ENCODE assay signal across 1 cellular context in genomic region chr7:66681491-66682349, GRCh38.
TF ChIP-seq lines count a peak whose summit lies in the region.

No MANE protein-coding gene starts in this region.

TF ChIP-seq in K562, 482 proteins besides CTCF, POLR2A, EP300 and RAD21 (continued from another document and continues in another):
- TF ChIP-seq DLX4 (CRISPR knock-in tag; IDR thresholded peaks at IDR 0.05) (no peak), ILK (tag; IDR thresholded peaks at IDR 0.05; ENCODE audit: borderline replicate concordance, low read depth) (no peak), CREM (IDR thresholded peaks at IDR 0.05; ENCODE audit: low read depth) (peak; percentile 97), ZFX (CRISPR knock-in tag; IDR thresholded peaks at IDR 0.05) (peak; percentile 84), RREB1 (CRISPR knock-in tag; IDR thresholded peaks at IDR 0.05) (0 out of 2 replicates have a peak, but pooled peaks have one; percentile 18), ZBTB40 (IDR thresholded peaks at IDR 0.05) (peak; percentile 93), ZBTB40 (CRISPR knock-in tag; IDR thresholded peaks at IDR 0.05) (no peak), ZBTB49 (CRISPR knock-in tag; IDR thresholded peaks at IDR 0.05; ENCODE audit: borderline replicate concordance) (no peak), ZNF707 (CRISPR knock-in tag; conservative IDR thresholded peaks at IDR 0.05) (no peak), KAT8 (IDR thresholded peaks at IDR 0.05; ENCODE audit: low read depth) (0 out of 2 replicates have a peak, but pooled peaks have one; percentile 33), SREBF2 (CRISPR knock-in tag; IDR thresholded peaks at IDR 0.05) (no peak), HDAC3 (IDR thresholded peaks at IDR 0.05; ENCODE audit: borderline replicate concordance, partially characterized antibody) (no peak), NCOA1 (IDR thresholded peaks at IDR 0.05; ENCODE audit: low read depth) (peak; percentile 24; the same call in 1 of the 2 replicates), ZNF436 (CRISPR knock-in tag; IDR thresholded peaks at IDR 0.05) (no peak; the same call in 1 of the 2 replicates), XRCC3 (IDR thresholded peaks at IDR 0.05) (no peak), SMAD1 (IDR thresholded peaks at IDR 0.05; ENCODE audit: low read depth, low read length, partially characterized antibody) (no peak), RAD51 (IDR thresholded peaks at IDR 0.05; ENCODE audit: borderline replicate concordance, low read depth) (no peak), BRF2 (IDR thresholded peaks at IDR 0.05; ENCODE audit: borderline replicate concordance, insufficient read depth, insufficient read length) (no peak), ZNF830 (CRISPR knock-in tag; IDR thresholded peaks at IDR 0.05) (no peak), FOXK1 (CRISPR knock-in tag; IDR thresholded peaks at IDR 0.05; ENCODE audit: borderline replicate concordance) (0 out of 2 replicates have a peak, but pooled peaks have one; percentile 18), U2AF1 (optimal IDR thresholded peaks at IDR 0.05; ENCODE audit: low read depth, low read length) (peak; percentile 80), DEAF1 (CRISPR knock-in tag; IDR thresholded peaks at IDR 0.05) (0 out of 2 replicates have a peak, but pooled peaks have one; percentile 7), FOXA3 (CRISPR knock-in tag; conservative IDR thresholded peaks at IDR 0.05 in 1 of 2, IDR thresholded peaks at IDR 0.05 in 1 of 2) (peak in 1 of 2 experiments; percentile 25; a peak in 1 of 4 replicates), SP1 (CRISPR knock-in tag; IDR thresholded peaks at IDR 0.05) (peak; percentile 62; the same call in 1 of the 2 replicates), CHD2 (IDR thresholded peaks at IDR 0.05; ENCODE audit: low read depth, low read length) (no peak), NFXL1 (CRISPR knock-in tag; IDR thresholded peaks at IDR 0.05) (no peak), MITF (IDR thresholded peaks at IDR 0.05) (no peak), GATA2 (CRISPR knock-in tag; IDR thresholded peaks at IDR 0.05) (no peak), ARID3B (CRISPR knock-in tag; IDR thresholded peaks at IDR 0.05; ENCODE audit: borderline replicate concordance) (no peak), PTTG1 (tag; IDR thresholded peaks at IDR 0.05; ENCODE audit: low read depth) (no peak), CHD1 (IDR thresholded peaks at IDR 0.05; ENCODE audit: low read length) (peak; percentile 56), KLF10 (CRISPR knock-in tag; IDR thresholded peaks at IDR 0.05) (no peak)
